Comparison of ENCODE assay signal across 11 cellular contexts in the genomic region with DNA sequence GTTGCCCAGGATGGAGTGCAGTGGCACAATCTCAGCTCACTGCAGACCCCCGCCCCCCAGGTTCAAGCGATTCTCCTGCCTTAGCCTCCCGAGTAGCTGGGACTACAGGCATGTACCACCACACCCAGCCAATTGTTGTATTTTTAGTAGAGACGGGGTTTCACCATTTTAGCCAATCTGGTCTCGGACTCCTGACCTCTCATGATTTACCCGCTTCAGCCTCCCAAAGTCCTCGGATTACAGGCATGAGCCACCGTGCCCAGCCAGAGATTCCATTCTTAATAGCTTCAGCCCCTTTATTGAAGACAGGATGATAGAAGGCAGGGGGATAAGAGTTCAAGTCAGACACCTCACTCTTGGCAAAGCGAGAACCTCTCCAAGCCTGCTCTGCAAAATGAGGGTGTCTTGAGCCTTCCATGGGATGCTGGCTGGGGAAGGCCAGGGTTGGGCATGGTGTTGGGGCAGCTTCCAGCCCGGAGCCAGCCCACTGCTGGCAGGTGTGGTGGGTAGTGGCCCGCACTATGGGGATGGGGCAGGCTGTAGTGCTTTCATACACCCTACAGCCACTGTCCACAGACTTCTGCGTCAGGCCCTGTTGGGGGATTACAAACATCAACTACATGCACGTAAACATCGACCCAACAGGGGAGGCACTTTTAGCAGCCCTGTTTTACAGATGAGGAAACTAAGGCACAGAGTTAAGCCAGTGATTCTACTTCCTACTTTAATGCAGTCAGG. TPM values are rescaled to one million over a fixed set of nuclear protein-coding genes. Genes with fewer than 3 reads are reported as not detected.
DNase-seq lines count a peak whose midpoint lies in the region; ATAC-seq and TF ChIP-seq lines count a peak whose summit lies in the region.
"Had no signal": no experiment of that assay in that cellular context is flagged by ENCODE, and none has a peak within 500 bp of the region (broad histone marks: within the 10 kb centered on the region; RNA-seq: fewer than 3 reads in every experiment).

No MANE protein-coding gene starts in this region.

- no peak for TF ChIP-seq EP300 in tibial nerve (IDR thresholded peaks at IDR 0.05)

- H3K36me3 ChIP-seq in right lobe of liver, result no peaks in the 10 kb centered on the region
- H3K36me3 ChIP-seq in tibial nerve, result no peaks in the 10 kb centered on the region
- H3K36me3 ChIP-seq in MG63, result peaks cover 31% of the 10 kb centered on the region

- no peaks in the 10 kb centered on the region for H3K9me3 Mint-ChIP-seq in activated naive CD4-positive, alpha-beta T cell treated with anti-CD3 and anti-CD28 coated beads, Interleukin-2, amount 10 ng/mL, durations not matched to agents 7 days and 5 days
- no peaks in the 10 kb centered on the region for H3K9me3 Mint-ChIP-seq in activated T-helper 17 cell treated with anti-CD3 and anti-CD28 coated beads, Interleukin-2, amount 50 U/mL, for 72 hours
- H3K9me3 Mint-ChIP-seq in CD14-positive monocyte, result peaks cover 0 to 1% (median 0%) of the 10 kb centered on the region in 7 donors

- H3K4me1 ChIP-seq in right lobe of liver, result peaks cover 0 to 63% (median 29%) of the 10 kb centered on the region in 4 donors
- H3K4me1 ChIP-seq in tibial nerve, result peaks cover 0 to 77% (median 64%) of the 10 kb centered on the region in 4 donors

- H3K4me3 ChIP-seq in right lobe of liver (no peak overlapping the region), tibial nerve (no peak overlapping the region), MG63 (no peak overlapping the region)

- intact Hi-C loops in right lobe of liver (cut with DNase I), result loop anchor here in 1 of 2 donors (10.0 kb wide), 1 partner anchor 61 kb away; no protein-coding TSS in a partner anchor
- intact Hi-C loops in CD14-positive monocyte (cut with micrococcal nuclease), result loop anchor here (5.0 to 10.0 kb wide), 2 partner anchors 68 to 191 kb away; a partner anchor contains a TSS

- WGBS in right lobe of liver (ENCODE audit: insufficient coverage, low coverage, low lambda C conversion rate, missing lambda C conversion rate), result 29% methylated on average over 9 of the region's 14 CpGs
- 81 to 84% methylated on average over 14 of the region's 14 CpGs for WGBS in tibial nerve, 2 donors

- H3K36me3 Mint-ChIP-seq in activated naive CD4-positive, alpha-beta T cell treated with anti-CD3 and anti-CD28 coated beads, Interleukin-2, amount 10 ng/mL, durations not matched to agents 7 days and 5 days, result peaks cover 29% of the 10 kb centered on the region
- H3K36me3 Mint-ChIP-seq in activated T-helper 17 cell treated with anti-CD3 and anti-CD28 coated beads, Interleukin-2, amount 50 U/mL, for 72 hours (ENCODE audit: low read depth), result peaks cover 31% of the 10 kb centered on the region
- H3K36me3 Mint-ChIP-seq in CD14-positive monocyte, result peaks cover 2 to 9% of the 10 kb centered on the region in 2 donors

- H3K27me3 ChIP-seq in right lobe of liver (no peaks in the 10 kb centered on the region), tibial nerve (no peaks in the 10 kb centered on the region), MG63 (no peaks in the 10 kb centered on the region)

- peak overlapping the region; percentile 67 for H3K27ac Mint-ChIP-seq in activated naive CD4-positive, alpha-beta T cell treated with anti-CD3 and anti-CD28 coated beads, Interleukin-2, amount 10 ng/mL, durations not matched to agents 7 days and 5 days
- H3K27ac Mint-ChIP-seq in activated T-helper 17 cell treated with anti-CD3 and anti-CD28 coated beads, Interleukin-2, amount 50 U/mL, for 72 hours, result peak overlapping the region; percentile 12
- peak overlapping the region in 2 of 7 donors; percentile 3 to 33 for H3K27ac Mint-ChIP-seq in CD14-positive monocyte

- H3K9me3 ChIP-seq in right lobe of liver (no peaks in the 10 kb centered on the region), tibial nerve (no peaks in the 10 kb centered on the region), MG63 (no peaks in the 10 kb centered on the region)

- TF ChIP-seq POLR2A in right lobe of liver (IDR thresholded peaks at IDR 0.05) (no peak), tibial nerve (IDR thresholded peaks at IDR 0.05) (no peak)

- ATAC-seq in activated T-helper 17 cell treated with anti-CD3 and anti-CD28 coated beads, Interleukin-2, amount 50 U/mL, for 72 hours (replicated peaks), result no peak
- no peak for ATAC-seq in right lobe of liver
- ATAC-seq in HG02885 (IDR thresholded peaks at IDR 0.05; ENCODE audit: poor library complexity, unreplicated experiment), result no peak
- ATAC-seq: left colon had no signal

- CTCF ChIA-PET in activated naive CD4-positive, alpha-beta T cell treated with anti-CD3 and anti-CD28 coated beads, Interleukin-2, amount 10 ng/mL, durations not matched to agents 7 days and 5 days (lab: Charles Lee), result interaction anchor here (1.1 kb wide), 1 partner anchor 9 kb away, joined by 5 read pairs; no protein-coding TSS in a partner anchor

- H3K4me1 Mint-ChIP-seq in activated naive CD4-positive, alpha-beta T cell treated with anti-CD3 and anti-CD28 coated beads, Interleukin-2, amount 10 ng/mL, durations not matched to agents 7 days and 5 days, result peaks cover 58% of the 10 kb centered on the region
- H3K4me1 Mint-ChIP-seq in activated T-helper 17 cell treated with anti-CD3 and anti-CD28 coated beads, Interleukin-2, amount 50 U/mL, for 72 hours, result peaks cover 27% of the 10 kb centered on the region
- peaks cover 44% of the 10 kb centered on the region for H3K4me1 Mint-ChIP-seq in CD14-positive monocyte

- TF ChIP-seq CTCF in right lobe of liver (IDR thresholded peaks at IDR 0.05) (no peak), tibial nerve (IDR thresholded peaks at IDR 0.05) (no peak), CD14-positive monocyte (IDR thresholded peaks at IDR 0.05) (no peak)

- peak overlapping the region; percentile 96 for H3K4me3 Mint-ChIP-seq in activated naive CD4-positive, alpha-beta T cell treated with anti-CD3 and anti-CD28 coated beads, Interleukin-2, amount 10 ng/mL, durations not matched to agents 7 days and 5 days
- peak overlapping the region; percentile 95 for H3K4me3 Mint-ChIP-seq in activated T-helper 17 cell treated with anti-CD3 and anti-CD28 coated beads, Interleukin-2, amount 50 U/mL, for 72 hours
- H3K4me3 Mint-ChIP-seq in CD14-positive monocyte, result no peak overlapping the region

- no peak for DNase-seq in activated naive CD4-positive, alpha-beta T cell treated with anti-CD3 and anti-CD28 coated beads, Interleukin-2, amount 10 ng/mL, durations not matched to agents 7 days and 5 days
- no peak for DNase-seq in activated naive CD4-positive, alpha-beta T cell treated with anti-CD3 and anti-CD28 coated beads, Interleukin-2, amount 50 U/mL, for 16 hours
- DNase-seq in right lobe of liver (peak in 1 of 3 donors; percentile 51), tibial nerve (ENCODE audit: low spot score in 2 of 2) (no peak), CD14-positive monocyte (ENCODE audit: low spot score) (no peak), MG63 (no peak)
- DNase-seq: activated gamma-delta T cell, left colon had no signal

- H3K27ac ChIP-seq in right lobe of liver (peak overlapping the region in 2 of 3 donors; percentile 43 to 89), tibial nerve (peak overlapping the region; percentile 37 to 96 (median 92))

- H3K27me3 Mint-ChIP-seq in activated naive CD4-positive, alpha-beta T cell treated with anti-CD3 and anti-CD28 coated beads, Interleukin-2, amount 10 ng/mL, durations not matched to agents 7 days and 5 days, result no peaks in the 10 kb centered on the region
- no peaks in the 10 kb centered on the region for H3K27me3 Mint-ChIP-seq in activated T-helper 17 cell treated with anti-CD3 and anti-CD28 coated beads, Interleukin-2, amount 50 U/mL, for 72 hours
- peaks cover 0 to 3% (median 2%) of the 10 kb centered on the region in 3 donors for H3K27me3 Mint-ChIP-seq in CD14-positive monocyte (ENCODE audit: low read depth in 3 of 3)

RNA-seq across cellular contexts. Expression of a gene that starts 3.5 kb away (rescaled TPM):
- total RNA-seq in activated T-helper 17 cell treated with anti-CD3 and anti-CD28 coated beads, Interleukin-2, amount 50 U/mL, for 72 hours, result 100 to 1,000 TPM in 1 of 2 donors, 10 to 100 TPM in 1; 98.6 to 115 TPM
- total RNA-seq in right lobe of liver, result 100 to 1,000 TPM in 1 of 6 experiments, 10 to 100 TPM in 5; 61.5 to 132 (median 73.1) TPM
- total RNA-seq in tibial nerve, result 100 to 1,000 TPM in 3 of 4 donors, 10 to 100 TPM in 1; 90.6 to 169 (median 160) TPM
- polyA plus RNA-seq in CD14-positive monocyte, result 10 to 100 TPM; 52.0 to 60.3 TPM
- 120 and 208 TPM in 2 replicates for total RNA-seq in MG63 (2014; rRNA removed; shearing (Covaris generic); ENCODE audit: low replicate concordance)

RNA-seq across cellular contexts. Expression of a gene that starts 16.8 kb away (rescaled TPM):
- total RNA-seq in activated T-helper 17 cell treated with anti-CD3 and anti-CD28 coated beads, Interleukin-2, amount 50 U/mL, for 72 hours, result not detected
- not detected for total RNA-seq in right lobe of liver
- total RNA-seq in tibial nerve, result not detected
- not detected for polyA plus RNA-seq in CD14-positive monocyte
- not detected in 2 replicates for total RNA-seq in MG63 (2014; rRNA removed; shearing (Covaris generic); ENCODE audit: low replicate concordance)
- total RNA-seq: left colon, skeletal muscle tissue had no signal

Comparison
In these comparisons a context has a peak if more than half of its experiments do, and no peak if none do; other contexts are left out.
1. H3K4me3 Mint-ChIP-seq: peak in activated naive CD4-positive, alpha-beta T cell treated with anti-CD3 and anti-CD28 coated beads, Interleukin-2, amount 10 ng/mL, durations not matched to agents 7 days and 5 days (single experiment) and activated T-helper 17 cell treated with anti-CD3 and anti-CD28 coated beads, Interleukin-2, amount 50 U/mL, for 72 hours (single experiment); none in CD14-positive monocyte (0 of 2).